ENCODE assay signal across 12 cellular contexts in the genomic region with DNA sequence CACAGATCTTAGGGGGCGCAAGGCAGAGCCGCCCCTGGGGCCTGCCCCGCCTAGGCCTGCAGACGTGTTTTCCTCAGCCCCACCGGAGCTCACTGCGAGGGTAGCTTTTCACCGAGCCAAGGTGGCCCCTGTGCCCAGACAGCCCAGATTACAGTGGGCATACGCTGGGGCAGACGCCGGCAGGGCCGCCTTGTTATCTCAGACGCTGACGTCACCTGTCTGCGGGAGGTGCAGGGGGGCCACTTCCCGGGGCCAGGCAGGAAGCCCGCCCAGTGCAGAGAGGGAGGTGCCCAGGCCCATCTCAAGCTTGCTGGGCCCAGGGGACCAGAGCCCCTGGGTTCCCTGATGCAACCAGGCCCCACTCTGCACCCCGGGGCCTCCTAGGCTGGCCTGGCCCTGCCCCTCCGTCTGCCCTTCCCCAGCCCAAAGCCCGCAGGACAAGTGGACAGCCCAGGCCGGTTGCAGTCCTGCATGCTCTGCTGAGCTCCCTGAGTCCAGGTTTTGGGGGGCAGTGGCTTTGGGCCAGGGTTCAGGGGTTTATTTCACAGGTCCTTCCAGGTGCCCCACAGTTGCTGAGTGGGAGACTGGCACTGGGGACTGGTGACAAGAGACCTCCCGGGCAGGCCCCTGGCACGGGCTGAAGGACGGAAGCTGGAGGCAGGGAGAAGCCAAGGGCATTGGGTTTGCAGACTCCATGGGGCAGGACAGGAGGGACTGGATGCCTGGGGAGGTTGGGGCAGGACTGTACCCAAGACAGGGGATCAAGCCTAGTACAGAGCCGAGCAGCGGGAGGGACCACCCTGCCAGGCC. TPM values are rescaled to one million over a fixed set of nuclear protein-coding genes. Genes with fewer than 3 reads are reported as not detected.
DNase-seq lines count a peak whose midpoint lies in the region; ATAC-seq and TF ChIP-seq lines count a peak whose summit lies in the region.
"Had no signal": no experiment of that assay in that cellular context is flagged by ENCODE, and none has a peak within 500 bp of the region (broad histone marks: within the 10 kb centered on the region; RNA-seq: fewer than 3 reads in every experiment).

No MANE protein-coding gene starts in this region.

- POLR2A ChIA-PET in activated CD8-positive, alpha-beta T cell treated with anti-CD3 and anti-CD28 coated beads for 36 hours (lab: Charles Lee) = interaction anchor here (0.9 kb wide), 1 partner anchor 86 kb away, joined by 3 read pairs; no protein-coding TSS in a partner anchor
- POLR2A ChIA-PET in HEK293T (lab: Yijun Ruan, JAX) = no interaction called here

- no peaks in the 10 kb centered on the region for H3K27me3 ChIP-seq in right cardiac atrium (ENCODE audit: control insufficient read depth, insufficient read depth)

- peaks cover 20% of the 10 kb centered on the region for H3K4me1 ChIP-seq in right cardiac atrium (ENCODE audit: control insufficient read depth, insufficient read depth, low read length)

- peak; percentile 68 for ATAC-seq in activated CD8-positive, alpha-beta T cell treated with anti-CD3 and anti-CD28 coated beads for 36 hours
- peak; percentile 15 to 75 for ATAC-seq in right cardiac atrium
- ATAC-seq in sciatic nerve = no peak

- intact Hi-C loops in activated CD8-positive, alpha-beta T cell treated with anti-CD3 and anti-CD28 coated beads for 36 hours (cut with micrococcal nuclease) = no loop called here
- intact Hi-C loops in right cardiac atrium (cut with DNase I) = no loop called here
- intact Hi-C loops in sciatic nerve (cut with DNase I) = no loop called here

- no peaks in the 10 kb centered on the region for H3K9me3 Mint-ChIP-seq in activated CD8-positive, alpha-beta T cell treated with anti-CD3 and anti-CD28 coated beads for 36 hours
- H3K9me3 Mint-ChIP-seq: activated CD4-positive, alpha-beta T cell treated with anti-CD3 and anti-CD28 coated beads, Interleukin-2, amount 10 ng/mL, durations not matched to agents 7 days and 5 days had no signal

- H3K4me1 Mint-ChIP-seq in activated CD8-positive, alpha-beta T cell treated with anti-CD3 and anti-CD28 coated beads for 36 hours (ENCODE audit: low read depth) = peaks cover 3% of the 10 kb centered on the region
- H3K4me1 Mint-ChIP-seq: activated CD4-positive, alpha-beta T cell treated with anti-CD3 and anti-CD28 coated beads, Interleukin-2, amount 10 ng/mL, durations not matched to agents 7 days and 5 days had no signal

- CTCF ChIA-PET in activated CD8-positive, alpha-beta T cell treated with anti-CD3 and anti-CD28 coated beads for 36 hours (lab: Charles Lee) = interaction anchor here (3.5 kb wide), 1 partner anchor 50 kb away, joined by 19 read pairs; no protein-coding TSS in a partner anchor
- CTCF ChIA-PET in HEK293T (lab: Yijun Ruan, JAX) = no interaction called here

- TF ChIP-seq CTCF in activated CD8-positive, alpha-beta T cell treated with anti-CD3 and anti-CD28 coated beads for 36 hours (IDR thresholded peaks at IDR 0.05) = no peak

- no peaks in the 10 kb centered on the region for H3K9me3 ChIP-seq in right cardiac atrium (ENCODE audit: control insufficient read depth, low read length)

- WGBS in right cardiac atrium = 55% methylated on average over 25 of the region's 25 CpGs

- no peak overlapping the region for H3K4me3 Mint-ChIP-seq in activated CD8-positive, alpha-beta T cell treated with anti-CD3 and anti-CD28 coated beads for 36 hours
- H3K4me3 Mint-ChIP-seq: activated CD4-positive, alpha-beta T cell treated with anti-CD3 and anti-CD28 coated beads, Interleukin-2, amount 10 ng/mL, durations not matched to agents 7 days and 5 days had no signal

- no peaks in the 10 kb centered on the region for H3K36me3 Mint-ChIP-seq in activated CD8-positive, alpha-beta T cell treated with anti-CD3 and anti-CD28 coated beads for 36 hours (ENCODE audit: low read depth)

- H3K4me3 ChIP-seq in right cardiac atrium (ENCODE audit: low read length) = no peak overlapping the region

- H3K27me3 Mint-ChIP-seq in activated CD8-positive, alpha-beta T cell treated with anti-CD3 and anti-CD28 coated beads for 36 hours = peaks cover 3% of the 10 kb centered on the region

- DNase-seq in DMS153 (lab: John Stamatoyannopoulos, UW) (peak; percentile 23), DMS153 treated with DMSO at 0.1 percent for 48 hours (lab: John Stamatoyannopoulos, UW; ENCODE audit: unreplicated experiment) (no peak), right cardiac atrium (peak; percentile 66 to 87 (median 86)), sciatic nerve (ENCODE audit: low spot score) (peak; percentile 35), GM19240 (ENCODE audit: insufficient read length, low spot score) (no peak), NOMO-1 treated with DMSO at 0.1 percent for 48 hours (lab: John Stamatoyannopoulos, UW; ENCODE audit: unreplicated experiment) (no peak), HEK293T (ENCODE audit: extremely low spot score) (no peak)
- peak; percentile 57 for DNase-seq in activated CD8-positive, alpha-beta T cell treated with anti-CD3 and anti-CD28 coated beads for 36 hours
- DNase-seq: 8988T; activated CD4-positive, alpha-beta T cell treated with anti-CD3 and anti-CD28 coated beads, Interleukin-2, amount 10 ng/mL, durations not matched to agents 7 days and 5 days; MV-4-11; NCI-H748 treated with DMSO at 0.1 percent for 48 hours had no signal

- H3K27ac ChIP-seq in right cardiac atrium (ENCODE audit: low read length) = peak overlapping the region; percentile 13

- no peak overlapping the region for H3K27ac Mint-ChIP-seq in activated CD8-positive, alpha-beta T cell treated with anti-CD3 and anti-CD28 coated beads for 36 hours
- H3K27ac Mint-ChIP-seq: activated CD4-positive, alpha-beta T cell treated with anti-CD3 and anti-CD28 coated beads, Interleukin-2, amount 10 ng/mL, durations not matched to agents 7 days and 5 days had no signal

TF ChIP-seq in HEK293T, 16 proteins besides CTCF, POLR2A, EP300 and RAD21:
- TF ChIP-seq SUZ12 (IDR thresholded peaks at IDR 0.05) (no peak), LEF1 (IDR thresholded peaks at IDR 0.05; ENCODE audit: borderline replicate concordance) (no peak), HDGF (IDR thresholded peaks at IDR 0.05; ENCODE audit: borderline replicate concordance) (no peak), TARDBP (IDR thresholded peaks at IDR 0.05) (no peak), ELF4 (IDR thresholded peaks at IDR 0.05) (no peak), BHLHE40 (IDR thresholded peaks at IDR 0.05; ENCODE audit: borderline replicate concordance) (no peak), ZNF384 (IDR thresholded peaks at IDR 0.05) (no peak), NFRKB (IDR thresholded peaks at IDR 0.05) (no peak)
- TF ChIP-seq, protein P1, sequence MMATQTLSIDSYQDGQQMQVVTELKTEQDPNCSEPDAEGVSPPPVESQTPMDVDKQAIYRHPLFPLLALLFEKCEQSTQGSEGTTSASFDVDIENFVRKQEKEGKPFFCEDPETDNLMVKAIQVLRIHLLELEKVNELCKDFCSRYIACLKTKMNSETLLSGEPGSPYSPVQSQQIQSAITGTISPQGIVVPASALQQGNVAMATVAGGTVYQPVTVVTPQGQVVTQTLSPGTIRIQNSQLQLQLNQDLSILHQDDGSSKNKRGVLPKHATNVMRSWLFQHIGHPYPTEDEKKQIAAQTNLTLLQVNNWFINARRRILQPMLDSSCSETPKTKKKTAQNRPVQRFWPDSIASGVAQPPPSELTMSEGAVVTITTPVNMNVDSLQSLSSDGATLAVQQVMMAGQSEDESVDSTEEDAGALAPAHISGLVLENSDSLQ (IDR thresholded peaks at IDR 0.05) = no peak

RNA-seq across cellular contexts. Expression of a gene that starts 38.6 kb away (rescaled TPM):
- 1 to 10 TPM; 8.1 to 8.2 TPM for total RNA-seq in activated CD8-positive, alpha-beta T cell treated with anti-CD3 and anti-CD28 coated beads for 36 hours
- 10 to 100 TPM; 34.6 to 94.1 (median 47.0) TPM for total RNA-seq in right cardiac atrium
- polyA plus RNA-seq in right cardiac atrium = 66.3 TPM
- 473 TPM for total RNA-seq in sciatic nerve

Comparison
In these comparisons a context has a peak if more than half of its experiments do, and no peak if none do; other contexts are left out.
1. DNase-seq: peak in DMS153 (single experiment), activated CD8-positive, alpha-beta T cell treated with anti-CD3 and anti-CD28 coated beads for 36 hours (single experiment), right cardiac atrium (3 of 3) and sciatic nerve (single experiment); none in DMS153 treated with DMSO at 0.1 percent for 48 hours (single experiment), GM19240 (single experiment), NOMO-1 treated with DMSO at 0.1 percent for 48 hours (single experiment) and HEK293T (single experiment).